24 cellular contexts compared by ENCODE assay signal in genomic region chr14:48723841-48724495, GRCh38.
DNase-seq lines count a peak whose midpoint lies in the region; ATAC-seq, FAIRE-seq and TF ChIP-seq lines count a peak whose summit lies in the region.
"Had no signal": no experiment of that assay in that cellular context is flagged by ENCODE, and none has a peak within 500 bp of the region (broad histone marks: within the 10 kb centered on the region; RNA-seq: fewer than 3 reads in every experiment).

No MANE protein-coding gene starts in this region.

- FAIRE-seq in RCC 7860 (lab: Jason Lieb, UNC) = no peak
- FAIRE-seq: GM19239 had no signal

- H3K4me2 ChIP-seq in fibroblast of lung (ENCODE audit: extremely low read depth, insufficient read depth, low read length) = no peak overlapping the region

- no peaks in the 10 kb centered on the region for H3K9me3 Mint-ChIP-seq in Caco-2 (ENCODE audit: unreplicated experiment)
- H3K9me3 Mint-ChIP-seq: IgD-negative memory B cell had no signal

- H3K27me3 Mint-ChIP-seq in Caco-2 (ENCODE audit: insufficient read depth, unreplicated experiment) = no peaks in the 10 kb centered on the region
- H3K27me3 Mint-ChIP-seq: CD4-positive, CD25-positive, alpha-beta regulatory T cell; IgD-negative memory B cell had no signal

- no peak overlapping the region for H2AFZ ChIP-seq in fibroblast of lung (ENCODE audit: low read length)
- H2AFZ ChIP-seq: GM23248 had no signal

- no peaks in the 10 kb centered on the region for H3K9me3 ChIP-seq in fibroblast of lung (ENCODE audit: control insufficient read depth, insufficient read depth, low read depth, low read length)
- H3K9me3 ChIP-seq in Caco-2 = no peaks in the 10 kb centered on the region
- H3K9me3 ChIP-seq in right atrium auricular region = no peaks in the 10 kb centered on the region
- H3K9me3 ChIP-seq: BE2C, Peyer's patch had no signal

- no peak overlapping the region for H3K4me3 Mint-ChIP-seq in Caco-2 (ENCODE audit: unreplicated experiment)
- H3K4me3 Mint-ChIP-seq: CD4-positive, CD25-positive, alpha-beta regulatory T cell; IgD-negative memory B cell had no signal

- H3K27ac Mint-ChIP-seq in Caco-2 (ENCODE audit: unreplicated experiment) = no peak overlapping the region
- H3K27ac Mint-ChIP-seq: CD4-positive, CD25-positive, alpha-beta regulatory T cell; IgD-negative memory B cell had no signal

- intact Hi-C loops in Caco-2 (cut with micrococcal nuclease; ENCODE audit: unreplicated experiment) = no loop called here

- H4K20me1 ChIP-seq in fibroblast of lung (ENCODE audit: control insufficient read depth, extremely low read depth, insufficient read depth, low read length) = no peaks in the 10 kb centered on the region

- no peak overlapping the region for H3K9ac ChIP-seq in fibroblast of lung (ENCODE audit: insufficient read depth, low read length)
- H3K9ac ChIP-seq: GM23248 had no signal

- no peak for ATAC-seq in GM18873 (IDR thresholded peaks at IDR 0.05; ENCODE audit: low FRiP score, unreplicated experiment)
- ATAC-seq: Right ventricle myocardium inferior had no signal

- H3K36me3 ChIP-seq in fibroblast of lung (ENCODE audit: control insufficient read depth, insufficient read depth, low read length) (no peaks in the 10 kb centered on the region), Caco-2 (ENCODE audit: control insufficient read depth, insufficient read depth, low read length) (no peaks in the 10 kb centered on the region), right atrium auricular region (no peaks in the 10 kb centered on the region)
- H3K36me3 ChIP-seq: BE2C, Peyer's patch had no signal

- H3K27ac ChIP-seq in fibroblast of lung (ENCODE audit: insufficient read depth, low read length) (peak overlapping the region; percentile 41), right atrium auricular region (no peak overlapping the region)
- H3K27ac ChIP-seq: GM23248, Peyer's patch had no signal

- CTCF ChIA-PET in Caco-2 (lab: Charles Lee) = no interaction called here

- DNase-seq in NCI-H82 (lab: John Stamatoyannopoulos, UW) (peak; percentile 0), NCI-H82 treated with DMSO at 0.1 percent for 48 hours (lab: John Stamatoyannopoulos, UW; ENCODE audit: unreplicated experiment) (no peak), RCC 7860 (ENCODE audit: low spot score) (peak; percentile 56), fibroblast of lung (ENCODE audit: low read depth in 2 of 2) (peak in 1 of 2 donors; percentile 59), Caco-2 (no peak), right atrium auricular region (ENCODE audit: low spot score) (no peak), pons (ENCODE audit: low spot score) (no peak)
- DNase-seq: 8988T; BE2C; CD4-positive, CD25-positive, alpha-beta regulatory T cell; COR-L47; DMS153; GDM1; GM23248; Karpas-422; NCI-H1092 treated with DMSO at 0.1 percent for 48 hours; NCI-H510A treated with DMSO at 0.1 percent for 48 hours; NK-92 treated with Interleukin-12 subunit alpha and Interleukin-12 subunit beta, amount 100 ng/mL, for 24 hours; Peyer's patch; SW 1271 had no signal

- no peaks in the 10 kb centered on the region for H3K4me1 Mint-ChIP-seq in Caco-2 (ENCODE audit: low read depth, unreplicated experiment)
- H3K4me1 Mint-ChIP-seq: CD4-positive, CD25-positive, alpha-beta regulatory T cell; IgD-negative memory B cell had no signal

- no peak overlapping the region for H3K4me3 ChIP-seq in fibroblast of lung (replicated peaks in 1 of 4; ENCODE audit: control extremely low read depth in 1 of 4, insufficient read depth in 1 of 4, low read depth in 3 of 4, low read length in 4 of 4)
- no peak overlapping the region for H3K4me3 ChIP-seq in Caco-2 (ENCODE audit: low read depth, low read length)
- H3K4me3 ChIP-seq in right atrium auricular region = no peak overlapping the region
- H3K4me3 ChIP-seq: GM23248, Peyer's patch had no signal

- no TSS peak for BruUV-seq in Caco-2 (replicated peaks; lab: Mats Ljungman, UMichigan)

- no peaks in the 10 kb centered on the region for H3K36me3 Mint-ChIP-seq in Caco-2 (ENCODE audit: insufficient read depth, unreplicated experiment)
- H3K36me3 Mint-ChIP-seq: CD4-positive, CD25-positive, alpha-beta regulatory T cell; IgD-negative memory B cell had no signal

- no peaks in the 10 kb centered on the region for H3K79me2 ChIP-seq in fibroblast of lung (ENCODE audit: control insufficient read depth, insufficient read depth, low read length)

- H3K4me1 ChIP-seq in fibroblast of lung (ENCODE audit: control insufficient read depth, extremely low read depth, insufficient read depth, low read length) (no peaks in the 10 kb centered on the region), Caco-2 (no peaks in the 10 kb centered on the region), right atrium auricular region (peaks cover 0 to 13% of the 10 kb centered on the region in 2 donors)
- H3K4me1 ChIP-seq: BE2C, Peyer's patch had no signal

- H3K27me3 ChIP-seq in fibroblast of lung (ENCODE audit: control insufficient read depth, insufficient read depth, low read length) (no peaks in the 10 kb centered on the region), Caco-2 (replicated peaks; ENCODE audit: control insufficient read depth, insufficient read depth, low read length) (no peaks in the 10 kb centered on the region), right atrium auricular region (no peaks in the 10 kb centered on the region)
- H3K27me3 ChIP-seq: BE2C, Peyer's patch had no signal

- POLR2A ChIA-PET in Caco-2 (lab: Charles Lee) = no interaction called here

- TF ChIP-seq CTCF in fibroblast of lung (conservative IDR thresholded peaks at IDR 0.05 in 1 of 2, IDR thresholded peaks at IDR 0.05 in 1 of 2; ENCODE audit: low read depth in 1 of 2, low read length in 2 of 2) (no peak), Caco-2 (IDR thresholded peaks at IDR 0.05; ENCODE audit: insufficient read depth in 1 of 2, low read depth in 1 of 2, low read length in 1 of 2, severe bottlenecking in 1 of 2, unreplicated experiment in 1 of 2) (no peak), right atrium auricular region (IDR thresholded peaks at IDR 0.05) (no peak)

Comparison
In these comparisons a context has a peak if more than half of its experiments do, and no peak if none do; other contexts are left out.
1. DNase-seq: peak in NCI-H82 (single experiment) and RCC 7860 (single experiment); none in NCI-H82 treated with DMSO at 0.1 percent for 48 hours (single experiment), Caco-2 (0 of 2), right atrium auricular region (single experiment) and pons (single experiment).